Comparison of ENCODE assay signal across 8 cellular contexts in the genomic region with DNA sequence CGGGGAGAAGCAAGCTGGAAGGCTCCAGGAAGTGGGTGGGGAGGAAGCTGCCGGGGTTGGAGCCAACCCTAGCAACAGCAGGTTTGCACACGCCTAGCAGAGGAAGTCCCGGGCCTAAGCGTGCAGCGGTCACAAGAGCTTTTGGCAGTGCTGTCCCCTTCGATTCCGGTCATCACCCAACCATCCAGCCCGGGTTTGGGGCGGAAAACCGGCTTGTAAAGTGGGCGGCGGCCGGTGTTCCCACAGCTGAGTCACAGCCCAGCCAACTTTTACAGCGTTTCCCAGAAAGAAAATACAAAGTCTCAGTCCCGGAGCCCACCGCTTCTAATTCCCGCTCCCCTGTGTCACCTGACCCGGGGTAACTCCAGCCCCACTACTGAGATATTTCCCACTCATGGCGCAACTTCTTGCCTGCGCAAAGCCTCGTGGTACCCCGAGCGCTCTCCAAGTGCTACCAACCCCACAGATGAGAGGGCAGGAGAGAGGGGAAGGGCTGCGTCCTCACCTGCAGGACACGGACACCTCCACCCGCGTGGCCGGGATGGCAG. TPM values are rescaled to one million over a fixed set of nuclear protein-coding genes. Genes with fewer than 3 reads are reported as not detected.
A peak's percentile ranks its signal among the peaks of the same experiment; 100 is the strongest.
DNase-seq lines count a peak whose midpoint lies in the region; ATAC-seq, FAIRE-seq and TF ChIP-seq lines count a peak whose summit lies in the region.

No MANE protein-coding gene starts in this region.

- peak; percentile 88 for DNase-seq in Caki2 (ENCODE audit: low read depth)
- DNase-seq in HL-60 (ENCODE audit: low read depth in 1 of 2, low spot score in 1 of 2) = peak; percentile 17 to 32
- DNase-seq in UCSD-AML1 (lab: John Stamatoyannopoulos, UW; ENCODE audit: unreplicated experiment) = peak; percentile 83
- peak in 39 of 61 donors; percentile 7 to 85 (median 39) for DNase-seq in caudate nucleus (lab: John Stamatoyannopoulos, UW)
- peak; percentile 96 for DNase-seq in kidney
- peak; percentile 93 for DNase-seq in spleen
- DNase-seq in cerebellar nuclear complex (lab: John Stamatoyannopoulos, UW) = no peak

- H3K27me3 ChIP-seq in HL-60 (ENCODE audit: insufficient read depth, poor library complexity, severe bottlenecking) (peaks cover 18% of the 10 kb centered on the region), spleen (replicated peaks in 1 of 7) (peaks cover 0 to 7% (median 0%) of the 10 kb centered on the region in 7 donors)

- H3K36me3 ChIP-seq in kidney (ENCODE audit: control insufficient read depth in 1 of 2, insufficient read depth in 2 of 2, low read length in 2 of 2) (no peaks in the 10 kb centered on the region), spleen (no peaks in the 10 kb centered on the region)

- H3K4me3 ChIP-seq in HL-60 (replicated peaks; ENCODE audit: insufficient read depth, low read length) (peak overlapping the region; percentile 20), kidney (ENCODE audit: low read length in 2 of 2) (peak overlapping the region; percentile 81 to 94), spleen (peak overlapping the region; percentile 63 to 81 (median 70))

- WGBS in spleen, 5 donors = 1 to 2% (median 1%) methylated on average over 20 to 29 of the region's 29 CpGs

- ATAC-seq in GM21390 (IDR thresholded peaks at IDR 0.05; ENCODE audit: unreplicated experiment) = peak; percentile 63

- H3K27ac ChIP-seq in HL-60 (replicated peaks) = no peak overlapping the region
- peak overlapping the region; percentile 81 for H3K27ac ChIP-seq in caudate nucleus (ENCODE audit: low read depth, low read length)
- peak overlapping the region; percentile 98 to 99 for H3K27ac ChIP-seq in kidney (ENCODE audit: low read depth in 2 of 2, low read length in 2 of 2)
- peak overlapping the region; percentile 66 to 97 (median 94) for H3K27ac ChIP-seq in spleen

- H3K9ac ChIP-seq in kidney (ENCODE audit: low read length in 2 of 2) = peak overlapping the region; percentile 87 to 92

- in situ Hi-C loops in Caki2 (cut with HindIII; ENCODE audit: low pct_unique_long_range_greater_than_20kb, low sequenced_read_pairs) = no loop called here

- FAIRE-seq in kidney (lab: Jason Lieb, UNC) = no peak

- H3K4me1 ChIP-seq in kidney (ENCODE audit: control insufficient read depth in 1 of 2, insufficient read depth in 1 of 2, low read depth in 1 of 2, low read length in 2 of 2) (peaks cover 3 to 13% of the 10 kb centered on the region in 2 donors), spleen (peaks cover 11 to 45% (median 21%) of the 10 kb centered on the region in 6 donors)

- no peak for TF ChIP-seq POLR2A in spleen (IDR thresholded peaks at IDR 0.05)

- intact Hi-C loops in kidney (cut with DNase I) (no loop called here), spleen (cut with DNase I; ENCODE audit: low total_unique reads) (no loop called here)

- H3K9me3 ChIP-seq in kidney (ENCODE audit: control insufficient read depth in 1 of 2, low read length in 2 of 2) (no peaks in the 10 kb centered on the region), spleen (no peaks in the 10 kb centered on the region)

- TF ChIP-seq CTCF in HL-60 (IDR thresholded peaks at IDR 0.05; ENCODE audit: insufficient read depth, low read length) (no peak), kidney (IDR thresholded peaks at IDR 0.05; ENCODE audit: borderline replicate concordance, extremely low read depth, insufficient read depth) (no peak), spleen (IDR thresholded peaks at IDR 0.05 in 8 of 11, conservative IDR thresholded peaks at IDR 0.05 in 3 of 11) (no peak)

RNA-seq across cellular contexts. Expression of gene CPNE8, which starts 0.4 kb away (rescaled TPM):
- 17.1 and 20.4 TPM in 2 replicates for total RNA-seq in Caki2 (2014; rRNA removed; shearing (Covaris generic); ENCODE audit: low replicate concordance)
- 28.5 TPM for total RNA-seq in kidney
- polyA plus RNA-seq in kidney (ENCODE audit: insufficient read depth, low read depth, low replicate concordance) = 8.8 TPM
- total RNA-seq in spleen = 10 to 100 TPM; 20.6 to 42.4 (median 31.3) TPM
- 10 to 100 TPM in 1 of 3 donors, 1 to 10 TPM in 2; 5.4 to 11.9 (median 6.4) TPM for polyA plus RNA-seq in spleen

Comparison
In these comparisons a context has a peak if more than half of its experiments do, and no peak if none do; other contexts are left out.
1. DNase-seq: peak in Caki2 (single experiment), HL-60 (2 of 2), UCSD-AML1 (single experiment), caudate nucleus (39 of 61), kidney (single experiment) and spleen (single experiment); none in cerebellar nuclear complex (0 of 2).
2. H3K4me3 ChIP-seq: peak in every context shown above with its lines; median percentile 88 in kidney; 70 in spleen; 20 in HL-60.